Comparison of ENCODE assay signal across 8 cellular contexts in genomic region chr13:30395192-30396158, GRCh38. TPM values are rescaled to one million over a fixed set of nuclear protein-coding genes. Genes with fewer than 3 reads are reported as not detected.
A peak's percentile ranks its signal among the peaks of the same experiment; 100 is the strongest.
DNase-seq lines count a peak whose midpoint lies in the region; ATAC-seq and TF ChIP-seq lines count a peak whose summit lies in the region.

No MANE protein-coding gene starts in this region.

- no peaks in the 10 kb centered on the region for H3K27me3 Mint-ChIP-seq in activated CD4-positive, alpha-beta T cell treated with anti-CD3 and anti-CD28 coated beads for 36 hours

- H3K4me3 Mint-ChIP-seq in activated CD4-positive, alpha-beta T cell treated with anti-CD3 and anti-CD28 coated beads for 36 hours = peak overlapping the region; percentile 82

- H3K4me1 Mint-ChIP-seq in activated CD4-positive, alpha-beta T cell treated with anti-CD3 and anti-CD28 coated beads for 36 hours = peaks cover 26% of the 10 kb centered on the region

- no peaks in the 10 kb centered on the region for H3K36me3 Mint-ChIP-seq in activated CD4-positive, alpha-beta T cell treated with anti-CD3 and anti-CD28 coated beads for 36 hours (ENCODE audit: low read depth)

- H3K27ac ChIP-seq in left lung = peak overlapping the region; percentile 90 to 94

- peaks cover 0 to 11% of the 10 kb centered on the region in 2 donors for H3K4me1 ChIP-seq in left lung

- H3K4me3 ChIP-seq in AG04449 (ENCODE audit: low read depth, low read length) (peak overlapping the region; percentile 53), left lung (peak overlapping the region; percentile 34 to 52)

- CTCF ChIA-PET in AG04449 (lab: Yijun Ruan, JAX) = interaction anchor here (1.1 to 4.6 kb wide), 5 partner anchors 10 to 263 kb away, joined by 3 to 27 read pairs (median 6); no protein-coding TSS in a partner anchor
- CTCF ChIA-PET in activated CD4-positive, alpha-beta T cell treated with anti-CD3 and anti-CD28 coated beads for 36 hours (lab: Charles Lee) = interaction anchor here (0.5 to 3.2 kb wide), 12 partner anchors 10 to 669 kb away, joined by 3 to 15 read pairs (median 4); no protein-coding TSS in a partner anchor

- peak; percentile 54 for ATAC-seq in GM18870 (IDR thresholded peaks at IDR 0.05; ENCODE audit: unreplicated experiment)
- ATAC-seq in HG03159 (IDR thresholded peaks at IDR 0.05; ENCODE audit: unreplicated experiment) = peak; percentile 58
- peak; percentile 68 for ATAC-seq in activated CD4-positive, alpha-beta T cell treated with anti-CD3 and anti-CD28 coated beads for 36 hours
- peak; percentile 88 for ATAC-seq in left lung

- intact Hi-C loops in activated CD4-positive, alpha-beta T cell treated with anti-CD3 and anti-CD28 coated beads for 36 hours (cut with DNase I, micrococcal nuclease) = loop anchor here (1.0 to 2.0 kb wide), 6 partner anchors 13 to 69 kb away; partner anchors contain the start of gene UBE2L5 (in 1 of the 2)
- intact Hi-C loops in left lung (cut with DNase I) = no loop called here

- TF ChIP-seq CTCF in AG04449 (IDR thresholded peaks at IDR 0.05; ENCODE audit: insufficient read depth, low read length, missing control alignments) (no peak), left lung (IDR thresholded peaks at IDR 0.05) (no peak)

- peak overlapping the region; percentile 96 for H3K27ac Mint-ChIP-seq in activated CD4-positive, alpha-beta T cell treated with anti-CD3 and anti-CD28 coated beads for 36 hours

- no peaks in the 10 kb centered on the region for H3K9me3 Mint-ChIP-seq in activated CD4-positive, alpha-beta T cell treated with anti-CD3 and anti-CD28 coated beads for 36 hours (ENCODE audit: low read depth)

- DNase-seq in AG04449 (ENCODE audit: low read depth, low spot score) (peak; percentile 83), NCI-H510A (lab: John Stamatoyannopoulos, UW) (peak; percentile 56), dermis microvascular lymphatic vessel endothelial cell (ENCODE audit: low read depth in 2 of 2) (peak; percentile 63 to 86), left lung (peak; percentile 94 to 97)
- peak; percentile 85 for DNase-seq in activated CD4-positive, alpha-beta T cell treated with anti-CD3 and anti-CD28 coated beads for 36 hours
- peak; percentile 47 to 53 for DNase-seq in stimulated activated CD4-positive, alpha-beta T cell treated with anti-CD3 and anti-CD28 coated beads, Interleukin-2, amount 100 ng/mL, for 48 hours

- H3K9me3 ChIP-seq in left lung = no peaks in the 10 kb centered on the region

- POLR2A ChIA-PET in AG04449 (lab: Yijun Ruan, JAX) = interaction anchor here (0.6 kb wide), 1 partner anchor 222 kb away, joined by 3 read pairs; the partner anchor contains the start of gene USPL1
- POLR2A ChIA-PET in activated CD4-positive, alpha-beta T cell treated with anti-CD3 and anti-CD28 coated beads for 36 hours (lab: Charles Lee) = interaction anchor here (0.7 kb wide), 2 partner anchors 27 to 93 kb away, joined by 3 read pairs; partner anchors contain the start of gene UBE2L5

- H3K27me3 ChIP-seq in left lung = no peaks in the 10 kb centered on the region

- H3K36me3 ChIP-seq in left lung = no peaks in the 10 kb centered on the region

RNA-seq across cellular contexts. Expression of gene UBE2L5, which starts 26.8 kb away (rescaled TPM):
- total RNA-seq in activated CD4-positive, alpha-beta T cell treated with anti-CD3 and anti-CD28 coated beads for 36 hours = under 1 TPM in 1 of 2 experiments, not detected in 1; 0.11 TPM
- total RNA-seq in dermis microvascular lymphatic vessel endothelial cell (not detected in 2 replicates), left lung (not detected)

Comparison
In these comparisons a context has a peak if more than half of its experiments do, and no peak if none do; other contexts are left out.
1. Peak in every context shown above with its lines: DNase-seq, ATAC-seq, H3K4me3 ChIP-seq and H3K27ac ChIP-seq.
2. intact Hi-C loops: an anchor here in activated CD4-positive, alpha-beta T cell treated with anti-CD3 and anti-CD28 coated beads for 36 hours (1.0 to 2.0 kb wide); none called in left lung.